ENCODE assay signal across 10 cellular contexts in the genomic region with DNA sequence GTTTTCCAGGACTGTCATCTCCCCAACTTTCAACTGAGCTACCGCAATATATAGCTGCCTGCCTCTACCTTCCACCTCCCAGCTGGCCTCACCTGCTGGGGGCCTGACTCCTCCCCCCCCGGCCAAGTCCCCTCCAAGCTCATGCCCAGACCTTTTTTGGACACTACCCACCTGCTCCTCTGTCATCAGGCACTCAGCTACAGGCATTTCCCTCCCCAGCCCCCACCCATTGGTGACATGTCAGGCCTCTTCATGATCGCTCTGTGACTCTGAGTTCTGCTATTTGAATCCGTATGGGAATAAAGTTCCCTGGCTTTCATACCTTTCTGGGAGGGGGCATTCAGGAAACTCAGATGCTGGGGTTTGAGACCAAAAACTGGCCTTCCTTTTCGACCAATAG. TPM values are rescaled to one million over a fixed set of nuclear protein-coding genes. Genes with fewer than 3 reads are reported as not detected.
DNase-seq lines count a peak whose midpoint lies in the region; ATAC-seq and TF ChIP-seq lines count a peak whose summit lies in the region.
"Had no signal": no experiment of that assay in that cellular context is flagged by ENCODE, and none has a peak within 500 bp of the region (broad histone marks: within the 10 kb centered on the region; RNA-seq: fewer than 3 reads in every experiment).

No MANE protein-coding gene starts in this region.

- peaks cover 6% of the 10 kb centered on the region for H3K36me3 Mint-ChIP-seq in stimulated activated naive CD8-positive, alpha-beta T cell treated with anti-CD3 and anti-CD28 coated beads, Interleukin-15, Interleukin-2, amounts not matched to agents 100 ng/mL and 50 ng/mL, for 24 hours (ENCODE audit: low read depth)
- H3K36me3 Mint-ChIP-seq in chondrocyte (ENCODE audit: low read depth) = no peaks in the 10 kb centered on the region
- no peaks in the 10 kb centered on the region for H3K36me3 Mint-ChIP-seq in nephron (ENCODE audit: low read depth)

- no peaks in the 10 kb centered on the region for H3K9me3 Mint-ChIP-seq in stimulated activated naive CD8-positive, alpha-beta T cell treated with anti-CD3 and anti-CD28 coated beads, Interleukin-15, Interleukin-2, amounts not matched to agents 100 ng/mL and 50 ng/mL, for 24 hours
- no peaks in the 10 kb centered on the region for H3K9me3 Mint-ChIP-seq in chondrocyte (ENCODE audit: low read depth)
- H3K9me3 Mint-ChIP-seq in nephron = no peaks in the 10 kb centered on the region

- DNase-seq in stimulated activated naive CD8-positive, alpha-beta T cell treated with anti-CD3 and anti-CD28 coated beads, Interleukin-15, Interleukin-2, amounts not matched to agents 100 U/mL and 50 U/mL, for 24 hours = no peak
- no peak for DNase-seq in chondrocyte (ENCODE audit: low spot score)
- DNase-seq in NCI-H526 treated with DMSO at 0.1 percent for 48 hours (lab: John Stamatoyannopoulos, UW) = no peak
- DNase-seq in stimulated activated CD4-positive, alpha-beta T cell treated with anti-CD3 and anti-CD28 coated beads, Interleukin-15, amount 100 ng/mL, for 24 hours = no peak
- DNase-seq: Kasumi-1 had no signal

- no peak for ATAC-seq in stimulated activated naive CD8-positive, alpha-beta T cell treated with anti-CD3 and anti-CD28 coated beads, Interleukin-15, Interleukin-2, amounts not matched to agents 100 U/mL and 50 U/mL, for 24 hours
- no peak for ATAC-seq in GM21528 (IDR thresholded peaks at IDR 0.05; ENCODE audit: low FRiP score, unreplicated experiment)
- ATAC-seq in HG03354 (IDR thresholded peaks at IDR 0.05; ENCODE audit: poor library complexity, severe bottlenecking, unreplicated experiment) = no peak

- no peak for TF ChIP-seq CTCF in chondrocyte (IDR thresholded peaks at IDR 0.05)
- no peak for TF ChIP-seq CTCF in nephron (IDR thresholded peaks at IDR 0.05; ENCODE audit: unreplicated experiment in 3 of 3)

- peak overlapping the region; percentile 86 for H3K4me3 Mint-ChIP-seq in stimulated activated naive CD8-positive, alpha-beta T cell treated with anti-CD3 and anti-CD28 coated beads, Interleukin-15, Interleukin-2, amounts not matched to agents 100 ng/mL and 50 ng/mL, for 24 hours
- H3K4me3 Mint-ChIP-seq in chondrocyte (ENCODE audit: unreplicated experiment) (peak overlapping the region; percentile 38), nephron (peak overlapping the region; percentile 96 to 99 (median 97))

- peaks cover 48% of the 10 kb centered on the region for H3K4me1 Mint-ChIP-seq in stimulated activated naive CD8-positive, alpha-beta T cell treated with anti-CD3 and anti-CD28 coated beads, Interleukin-15, Interleukin-2, amounts not matched to agents 100 ng/mL and 50 ng/mL, for 24 hours (ENCODE audit: low read depth)
- peaks cover 45% of the 10 kb centered on the region for H3K4me1 Mint-ChIP-seq in chondrocyte (ENCODE audit: low read depth)
- H3K4me1 Mint-ChIP-seq in nephron = peaks cover 57% of the 10 kb centered on the region

- no peak overlapping the region for H3K27ac Mint-ChIP-seq in stimulated activated naive CD8-positive, alpha-beta T cell treated with anti-CD3 and anti-CD28 coated beads, Interleukin-15, Interleukin-2, amounts not matched to agents 100 ng/mL and 50 ng/mL, for 24 hours
- peak overlapping the region; percentile 45 for H3K27ac Mint-ChIP-seq in chondrocyte (ENCODE audit: unreplicated experiment)
- H3K27ac Mint-ChIP-seq in nephron = peak overlapping the region; percentile 79 to 88 (median 85)

- H3K27me3 Mint-ChIP-seq in stimulated activated naive CD8-positive, alpha-beta T cell treated with anti-CD3 and anti-CD28 coated beads, Interleukin-15, Interleukin-2, amounts not matched to agents 100 ng/mL and 50 ng/mL, for 24 hours = no peaks in the 10 kb centered on the region
- H3K27me3 Mint-ChIP-seq in chondrocyte (ENCODE audit: low read depth) (no peaks in the 10 kb centered on the region), nephron (ENCODE audit: low read depth) (no peaks in the 10 kb centered on the region)

RNA-seq across cellular contexts. Expression of a gene that starts 1.8 kb away (rescaled TPM):
- total RNA-seq in chondrocyte = 81.4 to 103 TPM (median 88.2 TPM) in 3 replicates

RNA-seq across cellular contexts. Expression of a gene that starts 20.6 kb away (rescaled TPM):
- 2.8 to 11.3 TPM (median 3.6 TPM) in 3 replicates for total RNA-seq in chondrocyte

RNA-seq across cellular contexts. Expression of a gene that starts 25.2 kb away (rescaled TPM):
- 41.8 to 48.8 TPM (median 42.5 TPM) in 3 replicates for total RNA-seq in chondrocyte

RNA-seq across cellular contexts. Expression of a gene that starts 30.2 kb away (rescaled TPM):
- not detected in 3 replicates for total RNA-seq in chondrocyte
- total RNA-seq: mononuclear cell had no signal

RNA-seq across cellular contexts. Expression of a gene that starts 43.2 kb away (rescaled TPM):
- total RNA-seq in chondrocyte = 1.00 to 3.7 TPM (median 2.0 TPM) in 3 replicates

Comparison
In these comparisons a context has a peak if more than half of its experiments do, and no peak if none do; other contexts are left out.
1. H3K4me3 Mint-ChIP-seq: peak in every context shown above with its lines; median percentile 97 in nephron; 86 in stimulated activated naive CD8-positive, alpha-beta T cell treated with anti-CD3 and anti-CD28 coated beads, Interleukin-15, Interleukin-2, amounts not matched to agents 100 ng/mL and 50 ng/mL, for 24 hours; 38 in chondrocyte.